ENCODE assay signal across 16 cellular contexts in genomic region chr19:45462174-45462573, GRCh38. TPM values are rescaled to one million over a fixed set of nuclear protein-coding genes. Genes with fewer than 3 reads are reported as not detected.
DNase-seq lines count a peak whose midpoint lies in the region; ATAC-seq, FAIRE-seq and TF ChIP-seq lines count a peak whose summit lies in the region.
"Had no signal": no experiment of that assay in that cellular context is flagged by ENCODE, and none has a peak within 500 bp of the region (broad histone marks: within the 10 kb centered on the region; RNA-seq: fewer than 3 reads in every experiment).

No MANE protein-coding gene starts in this region.

- POLR2A ChIA-PET in HEK293 (lab: Yijun Ruan, JAX) (no interaction called here), K562 (lab: Yijun Ruan, JAX) (interaction anchor here (0.7 to 1.2 kb wide), 3 partner anchors 23 to 48 kb away, joined by 3 to 4 read pairs (median 3); no protein-coding TSS in a partner anchor)

- H3K4me1 ChIP-seq in BLaER1 (peaks cover 64% of the 10 kb centered on the region), HEK293 (ENCODE audit: control insufficient read depth, insufficient read depth, low read length) (no peaks in the 10 kb centered on the region), K562 (replicated peaks in 1 of 2; ENCODE audit: control insufficient read depth in 2 of 2, insufficient read depth in 2 of 2, low read length in 2 of 2) (peaks cover 5 to 8% of the 10 kb centered on the region in 2 experiments; a peak in 4 of 5 replicates), osteoblast (ENCODE audit: insufficient read depth, low read length) (peaks cover 5% of the 10 kb centered on the region), hepatocyte (ENCODE audit: insufficient read depth) (peaks cover 5% of the 10 kb centered on the region), aorta (ENCODE audit: control insufficient read depth in 1 of 2, insufficient read depth in 2 of 2, low read length in 2 of 2) (no peaks in the 10 kb centered on the region)
- H3K4me1 ChIP-seq: BE2C had no signal

- DNase-seq in K562 (ENCODE audit: extremely low read depth in 1 of 4, low spot score in 3 of 4) (no peak), osteoblast (ENCODE audit: insufficient read length, low spot score, missing footprints) (peak; percentile 52), hepatocyte (ENCODE audit: low spot score) (no peak), omental fat pad (ENCODE audit: low spot score) (no peak), aorta (no peak)
- DNase-seq: BE2C; Calu3; CD4-positive, alpha-beta memory T cell; DMS53; GDM1; H9 had no signal

- no peaks in the 10 kb centered on the region for H3K9me3 ChIP-seq in BLaER1
- no peaks in the 10 kb centered on the region for H3K9me3 ChIP-seq in HEK293 (ENCODE audit: control insufficient read depth, insufficient read depth, low read depth, low read length)
- H3K9me3 ChIP-seq in K562 (replicated peaks; ENCODE audit: control insufficient read depth, insufficient read depth, low read depth, low read length) = no peaks in the 10 kb centered on the region
- no peaks in the 10 kb centered on the region for H3K9me3 ChIP-seq in osteoblast (ENCODE audit: low read depth, low read length)
- no peaks in the 10 kb centered on the region for H3K9me3 ChIP-seq in hepatocyte (ENCODE audit: low read depth)
- H3K9me3 ChIP-seq in aorta (ENCODE audit: control insufficient read depth, low read length) = no peaks in the 10 kb centered on the region
- H3K9me3 ChIP-seq: BE2C had no signal

- TF ChIP-seq POLR2A in K562 (conservative IDR thresholded peaks at IDR 0.05) = no peak

- WGBS in K562 (ENCODE audit: insufficient coverage, low coverage, missing lambda C conversion rate) = 36% methylated on average over 4 of the region's 4 CpGs
- 87% methylated on average over 4 of the region's 4 CpGs for WGBS in hepatocyte (ENCODE audit: low lambda C conversion rate, missing lambda C conversion rate)
- WGBS in aorta, 2 donors = 73 to 78% methylated on average over 4 of the region's 4 CpGs

- CTCF ChIA-PET in HEK293 (lab: Yijun Ruan, JAX) = interaction anchor here (0.6 to 3.0 kb wide), 8 partner anchors 17 to 1155 kb away, joined by 3 to 16 read pairs (median 3); no protein-coding TSS in a partner anchor
- CTCF ChIA-PET in K562 (lab: Yijun Ruan, JAX; ENCODE audit: low intra/inter-chr PET ratio) = no interaction called here

- H3K9ac ChIP-seq in BLaER1 (no peak overlapping the region), K562 (ENCODE audit: insufficient read depth in 1 of 2, low read depth in 2 of 2, low read length in 2 of 2) (no peak overlapping the region)
- H3K9ac ChIP-seq: KMS-11 had no signal

- H3K4me3 ChIP-seq in BLaER1 (no peak overlapping the region), HEK293 (ENCODE audit: low read depth, low read length) (no peak overlapping the region), K562 (no peak overlapping the region), osteoblast (ENCODE audit: insufficient read depth, low read length) (no peak overlapping the region), hepatocyte (no peak overlapping the region), aorta (ENCODE audit: low read length in 2 of 2) (no peak overlapping the region)

- in situ Hi-C loops in K562 (cut with MboI) = no loop called here

- no peak for TF ChIP-seq RAD21 in K562 (CRISPR knock-in tag; conservative IDR thresholded peaks at IDR 0.05 in 1 of 2, IDR thresholded peaks at IDR 0.05 in 1 of 2)

- TF ChIP-seq CTCF in HEK293 (tag by site-specific recombination; IDR thresholded peaks at IDR 0.05) (no peak), K562 (IDR thresholded peaks at IDR 0.05 in 2 of 3, conservative IDR thresholded peaks at IDR 0.05 in 1 of 3; ENCODE audit: insufficient read depth in 2 of 3, low read depth in 1 of 3, low read length in 3 of 3) (no peak), osteoblast (IDR thresholded peaks at IDR 0.05; ENCODE audit: extremely low read depth, low read depth, low read length) (no peak), hepatocyte (IDR thresholded peaks at IDR 0.05; ENCODE audit: poor library complexity) (no peak), omental fat pad (IDR thresholded peaks at IDR 0.05) (no peak)

- TF ChIP-seq EP300 in K562 (IDR thresholded peaks at IDR 0.05; ENCODE audit: low read length) = no peak

- H2AFZ ChIP-seq in K562 (ENCODE audit: low read depth, low read length) (no peak overlapping the region), osteoblast (ENCODE audit: low read length) (no peak overlapping the region), hepatocyte (no peak overlapping the region)

- H3K9me1 ChIP-seq in K562 (ENCODE audit: control insufficient read depth, insufficient read depth, low read length) = no peaks in the 10 kb centered on the region

- H3K27ac ChIP-seq in BLaER1 (no peak overlapping the region), HEK293 (ENCODE audit: extremely low read depth, low read depth, low read length) (no peak overlapping the region), K562 (ENCODE audit: extremely low read depth, low read depth, low read length) (no peak overlapping the region), osteoblast (ENCODE audit: low read depth, low read length) (no peak overlapping the region), hepatocyte (no peak overlapping the region), aorta (ENCODE audit: low read depth in 1 of 2, low read length in 2 of 2) (no peak overlapping the region)
- H3K27ac ChIP-seq: KMS-11 had no signal

- H3K9me2 ChIP-seq in hepatocyte (replicated peaks; ENCODE audit: insufficient read depth) = no peaks in the 10 kb centered on the region

- H3K79me2 ChIP-seq in K562 (ENCODE audit: control insufficient read depth, insufficient read depth, low read length) = no peaks in the 10 kb centered on the region
- peaks cover 2% of the 10 kb centered on the region for H3K79me2 ChIP-seq in osteoblast (ENCODE audit: insufficient read depth, low read length)
- H3K79me2 ChIP-seq in hepatocyte = no peaks in the 10 kb centered on the region

- H4K20me1 ChIP-seq in BLaER1 (no peaks in the 10 kb centered on the region), K562 (replicated peaks; ENCODE audit: control insufficient read depth, insufficient read depth, low read length) (no peaks in the 10 kb centered on the region), osteoblast (ENCODE audit: insufficient read depth, low read length) (no peaks in the 10 kb centered on the region), hepatocyte (ENCODE audit: insufficient read depth, poor library complexity, severe bottlenecking) (no peaks in the 10 kb centered on the region)

- H3K36me3 ChIP-seq in BLaER1 (no peaks in the 10 kb centered on the region), HEK293 (ENCODE audit: control insufficient read depth in 2 of 2, insufficient read depth in 1 of 2, low read length in 2 of 2) (no peaks in the 10 kb centered on the region; a peak in 1 of 3 replicates), K562 (ENCODE audit: control insufficient read depth, insufficient read depth, low read length) (no peaks in the 10 kb centered on the region), osteoblast (ENCODE audit: insufficient read depth, low read length) (no peaks in the 10 kb centered on the region), hepatocyte (replicated peaks; ENCODE audit: insufficient read depth, low read depth) (no peaks in the 10 kb centered on the region), aorta (ENCODE audit: control insufficient read depth in 1 of 2, insufficient read depth in 2 of 2, low read length in 1 of 2) (no peaks in the 10 kb centered on the region)
- H3K36me3 ChIP-seq: BE2C had no signal

- BruUV-seq in K562 (replicated peaks; lab: Mats Ljungman, UMichigan) = no TSS peak

- H3K27me3 ChIP-seq in BLaER1 = no peaks in the 10 kb centered on the region
- no peaks in the 10 kb centered on the region for H3K27me3 ChIP-seq in K562 (ENCODE audit: control insufficient read depth in 2 of 2, insufficient read depth in 2 of 2, low read length in 2 of 2)
- no peaks in the 10 kb centered on the region for H3K27me3 ChIP-seq in osteoblast (ENCODE audit: insufficient read depth, low read length)
- no peaks in the 10 kb centered on the region for H3K27me3 ChIP-seq in hepatocyte
- H3K27me3 ChIP-seq in aorta (ENCODE audit: control insufficient read depth in 1 of 2, insufficient read depth in 2 of 2, low read length in 1 of 2) = no peaks in the 10 kb centered on the region
- H3K27me3 ChIP-seq: BE2C had no signal

- no peak for ATAC-seq in K562
- ATAC-seq in omental fat pad (ENCODE audit: low FRiP score) = no peak
- ATAC-seq in aorta (ENCODE audit: low FRiP score) = no peak

- FAIRE-seq in K562 (lab: Jason Lieb, UNC) = no peak
- FAIRE-seq: H1 had no signal

- H3K4me2 ChIP-seq in BLaER1 (peak overlapping the region; percentile 69), K562 (ENCODE audit: insufficient read depth, low read length) (no peak overlapping the region), osteoblast (ENCODE audit: insufficient read depth, low read length) (no peak overlapping the region), hepatocyte (no peak overlapping the region)
- H3K4me2 ChIP-seq: KMS-11 had no signal

- intact Hi-C loops in K562 (cut with micrococcal nuclease) = no loop called here
- intact Hi-C loops in aorta (cut with DNase I) = no loop called here

RNA-seq across cellular contexts. Expression of gene FOSB, which starts 5.6 kb away (rescaled TPM):
- total RNA-seq in K562 (2011; cell fraction: chromatin; rRNA removed; ENCODE audit: low replicate concordance) = 2.1 and 8.8 TPM in 2 replicates
- total RNA-seq in K562 (2011; cell fraction: nucleolus; rRNA removed) = 4.2 and 6.7 TPM in 2 replicates
- 3.9 and 4.5 TPM in 2 replicates for total RNA-seq in K562 (2011; cell fraction: nucleoplasm; rRNA removed)
- 1.2 and 1.6 TPM in 2 replicates for total RNA-seq in K562 (2014; rRNA removed)
- total RNA-seq in K562 (2014; rRNA removed; fragmentation: Illumina TruSeq; extraction: Trizol) = 0.73 TPM in 2 replicates
- 0.18 and 0.26 TPM in 2 replicates for total RNA-seq in K562 (2015; rRNA removed; fragmentation: Illumina TruSeq; extraction: Trizol)
- total RNA-seq in K562 (2021) = 2.4 and 2.7 TPM in 2 replicates
- polyA plus RNA-seq in K562 (2011; rRNA removed) = 0.25 and 0.27 TPM in 2 replicates
- 0.32 and 0.52 TPM in 2 replicates for polyA plus RNA-seq in K562 (2011; cell fraction: cytosol; rRNA removed)
- polyA plus RNA-seq in K562 (2011; cell fraction: nucleus; rRNA removed) = 1.8 and 3.8 TPM in 2 replicates
- 0.76 and 1.3 TPM in 2 replicates for polyA plus RNA-seq in K562 (2012)
- 1.2 and 1.4 TPM in 2 replicates for polyA plus RNA-seq in K562 (2014; fragmentation: Illumina TruSeq; extraction: Trizol)
- under 1 TPM; 0.11 to 0.30 TPM for polyA plus RNA-seq in K562 (2014; fragmentation: Nextera tagmentation; extraction: Ambion mirVana)
- polyA plus RNA-seq in K562 (2014; rRNA removed) = 0.93 and 2.9 TPM in 2 replicates
- polyA minus RNA-seq in K562 (2011; rRNA and poly(A)+ RNA removed) = 0.54 and 0.77 TPM in 2 replicates
- 0.55 and 0.76 TPM in 2 replicates for polyA minus RNA-seq in K562 (2011; cell fraction: cytosol; rRNA and poly(A)+ RNA removed)
- polyA minus RNA-seq in K562 (2011; cell fraction: nucleus; rRNA and poly(A)+ RNA removed) = 2.8 and 3.6 TPM in 2 replicates
- 3.3 and 3.8 TPM in 2 replicates for total RNA-seq in osteoblast
- total RNA-seq in hepatocyte = 37.9 and 73.1 TPM in 2 replicates
- polyA plus RNA-seq in hepatocyte = 114 and 168 TPM in 2 replicates
- 100 to 1,000 TPM; 306 to 713 (median 395) TPM for total RNA-seq in omental fat pad
- total RNA-seq in aorta = 100 to 1,000 TPM in 1 of 2 donors, 1 to 10 TPM in 1; 3.1 to 754 TPM
- 100 to 1,000 TPM in 1 of 2 donors, 10 to 100 TPM in 1; 18.4 to 105 TPM for polyA plus RNA-seq in aorta
- total RNA-seq: A172 had no signal

RNA-seq across cellular contexts. Expression of gene RTN2, which starts 34.7 kb away (rescaled TPM):
- 9.6 and 30.7 TPM in 2 replicates for total RNA-seq in K562 (2011; cell fraction: chromatin; rRNA removed; ENCODE audit: low replicate concordance)
- total RNA-seq in K562 (2011; cell fraction: nucleolus; rRNA removed) = 33.3 and 36.9 TPM in 2 replicates
- 17.6 and 21.3 TPM in 2 replicates for total RNA-seq in K562 (2011; cell fraction: nucleoplasm; rRNA removed)
- total RNA-seq in K562 (2014; rRNA removed) (9.3 and 20.1 TPM in 2 replicates), K562 (2014; rRNA removed; fragmentation: Illumina TruSeq; extraction: Trizol) (6.9 and 7.2 TPM in 2 replicates), K562 (2015; rRNA removed; fragmentation: Illumina TruSeq; extraction: Trizol) (7.2 and 8.3 TPM in 2 replicates), K562 (2021) (21.4 and 24.3 TPM in 2 replicates), osteoblast (6.2 TPM in 2 replicates), hepatocyte (3.4 and 7.8 TPM in 2 replicates), omental fat pad (1 to 10 TPM; 3.8 to 9.4 (median 7.0) TPM), aorta (10 to 100 TPM in 1 of 2 donors, 1 to 10 TPM in 1; 8.1 to 11.6 TPM)
- polyA plus RNA-seq in K562 (2011; rRNA removed) (14.1 and 23.1 TPM in 2 replicates), K562 (2014; fragmentation: Illumina TruSeq; extraction: Trizol) (18.6 and 23.7 TPM in 2 replicates), K562 (2014; fragmentation: Nextera tagmentation; extraction: Ambion mirVana) (under 1 TPM; 0.53 to 0.69 TPM), K562 (2014; rRNA removed) (12.3 and 18.7 TPM in 2 replicates), hepatocyte (12.2 and 14.8 TPM in 2 replicates), aorta (10 to 100 TPM in 1 of 2 donors, 1 to 10 TPM in 1; 7.0 to 13.1 TPM)
- polyA plus RNA-seq in K562 (2011; cell fraction: cytosol; rRNA removed) = 28.2 and 40.0 TPM in 2 replicates
- 19.8 and 28.9 TPM in 2 replicates for polyA plus RNA-seq in K562 (2011; cell fraction: nucleus; rRNA removed)
- polyA plus RNA-seq in K562 (2012) = 30.4 and 54.3 TPM in 2 replicates
- 7.4 and 8.3 TPM in 2 replicates for polyA minus RNA-seq in K562 (2011; rRNA and poly(A)+ RNA removed)
- polyA minus RNA-seq in K562 (2011; cell fraction: cytosol; rRNA and poly(A)+ RNA removed) = 20.7 and 22.8 TPM in 2 replicates
- 9.0 and 16.4 TPM in 2 replicates for polyA minus RNA-seq in K562 (2011; cell fraction: nucleus; rRNA and poly(A)+ RNA removed)

RNA-seq across cellular contexts. Expression of gene PPM1N, which starts 36.1 kb away (rescaled TPM):
- 2.8 and 3.4 TPM in 2 replicates for total RNA-seq in K562 (2011; cell fraction: chromatin; rRNA removed; ENCODE audit: low replicate concordance)
- total RNA-seq in K562 (2011; cell fraction: nucleolus; rRNA removed) = 3.5 and 5.0 TPM in 2 replicates
- 2.3 and 3.4 TPM in 2 replicates for total RNA-seq in K562 (2011; cell fraction: nucleoplasm; rRNA removed)
- total RNA-seq in K562 (2014; rRNA removed) (6.2 and 8.7 TPM in 2 replicates), K562 (2014; rRNA removed; fragmentation: Illumina TruSeq; extraction: Trizol) (5.4 and 6.1 TPM in 2 replicates), K562 (2015; rRNA removed; fragmentation: Illumina TruSeq; extraction: Trizol) (6.0 and 6.5 TPM in 2 replicates), K562 (2021) (6.4 and 7.6 TPM in 2 replicates), osteoblast (0.29 and 0.36 TPM in 2 replicates), hepatocyte (0.40 and 1.9 TPM in 2 replicates), omental fat pad (1 to 10 TPM; 1.9 to 3.8 (median 2.9) TPM), aorta (1 to 10 TPM in 1 of 2 donors, under 1 TPM in 1; 0.88 to 2.5 TPM)
- polyA plus RNA-seq in K562 (2011; rRNA removed) (4.5 and 7.8 TPM in 2 replicates), K562 (2014; fragmentation: Illumina TruSeq; extraction: Trizol) (8.5 and 10.4 TPM in 2 replicates), K562 (2014; fragmentation: Nextera tagmentation; extraction: Ambion mirVana) (10 to 100 TPM; 13.0 to 15.6 TPM), K562 (2014; rRNA removed) (14.0 and 15.7 TPM in 2 replicates), hepatocyte (0.59 and 1.4 TPM in 2 replicates), aorta (under 1 TPM in 1 of 2 donors, not detected in 1; 0.67 TPM)
- 7.5 and 9.8 TPM in 2 replicates for polyA plus RNA-seq in K562 (2011; cell fraction: cytosol; rRNA removed)
- 7.9 and 8.8 TPM in 2 replicates for polyA plus RNA-seq in K562 (2011; cell fraction: nucleus; rRNA removed)
- polyA plus RNA-seq in K562 (2012) = 9.6 and 13.5 TPM in 2 replicates
- polyA minus RNA-seq in K562 (2011; rRNA and poly(A)+ RNA removed) = 1.2 and 1.8 TPM in 2 replicates
- polyA minus RNA-seq in K562 (2011; cell fraction: cytosol; rRNA and poly(A)+ RNA removed) = 1.1 and 1.3 TPM in 2 replicates
- 1.5 and 1.8 TPM in 2 replicates for polyA minus RNA-seq in K562 (2011; cell fraction: nucleus; rRNA and poly(A)+ RNA removed)

RNA-seq across cellular contexts. Expression of gene ERCC1, which starts 38.5 kb away (rescaled TPM):
- total RNA-seq in K562 (2011; cell fraction: chromatin; rRNA removed; ENCODE audit: low replicate concordance) = 39.0 and 101 TPM in 2 replicates
- total RNA-seq in K562 (2011; cell fraction: nucleolus; rRNA removed) = 64.0 and 74.7 TPM in 2 replicates
- total RNA-seq in K562 (2011; cell fraction: nucleoplasm; rRNA removed) = 56.7 and 74.6 TPM in 2 replicates
- total RNA-seq in K562 (2014; rRNA removed) (87.1 and 89.4 TPM in 2 replicates), K562 (2014; rRNA removed; fragmentation: Illumina TruSeq; extraction: Trizol) (31.1 and 37.7 TPM in 2 replicates), K562 (2015; rRNA removed; fragmentation: Illumina TruSeq; extraction: Trizol) (49.9 and 57.3 TPM in 2 replicates), K562 (2021) (75.1 and 75.5 TPM in 2 replicates), osteoblast (88.4 and 96.3 TPM in 2 replicates), hepatocyte (42.5 and 51.0 TPM in 2 replicates), omental fat pad (10 to 100 TPM; 63.7 to 93.8 (median 76.5) TPM), aorta (10 to 100 TPM; 61.4 to 69.9 TPM)
- polyA plus RNA-seq in K562 (2011; rRNA removed) (60.0 and 67.5 TPM in 2 replicates), K562 (2014; fragmentation: Illumina TruSeq; extraction: Trizol) (70.3 and 86.8 TPM in 2 replicates), K562 (2014; fragmentation: Nextera tagmentation; extraction: Ambion mirVana) (10 to 100 TPM in 1 of 2 experiments, 1 to 10 TPM in 1; 9.3 to 17.0 TPM), K562 (2014; rRNA removed) (92.6 and 95.8 TPM in 2 replicates), hepatocyte (66.7 and 72.8 TPM in 2 replicates), aorta (10 to 100 TPM; 44.5 to 81.7 TPM)
- 85.4 and 165 TPM in 2 replicates for polyA plus RNA-seq in K562 (2011; cell fraction: cytosol; rRNA removed)
- polyA plus RNA-seq in K562 (2011; cell fraction: nucleus; rRNA removed) = 90.3 and 164 TPM in 2 replicates
- 61.5 and 139 TPM in 2 replicates for polyA plus RNA-seq in K562 (2012)
- polyA minus RNA-seq in K562 (2011; rRNA and poly(A)+ RNA removed) = 19.6 and 33.4 TPM in 2 replicates
- 57.8 and 74.6 TPM in 2 replicates for polyA minus RNA-seq in K562 (2011; cell fraction: cytosol; rRNA and poly(A)+ RNA removed)
- 37.8 and 41.3 TPM in 2 replicates for polyA minus RNA-seq in K562 (2011; cell fraction: nucleus; rRNA and poly(A)+ RNA removed)

RNA-seq across cellular contexts. Expression of gene VASP, which starts 45.1 kb away (rescaled TPM):
- 123 and 279 TPM in 2 replicates for total RNA-seq in K562 (2011; cell fraction: chromatin; rRNA removed; ENCODE audit: low replicate concordance)
- total RNA-seq in K562 (2011; cell fraction: nucleolus; rRNA removed) = 127 and 148 TPM in 2 replicates
- 106 and 127 TPM in 2 replicates for total RNA-seq in K562 (2011; cell fraction: nucleoplasm; rRNA removed)
- total RNA-seq in K562 (2014; rRNA removed) (207 and 522 TPM in 2 replicates), K562 (2014; rRNA removed; fragmentation: Illumina TruSeq; extraction: Trizol) (98.6 and 104 TPM in 2 replicates), K562 (2015; rRNA removed; fragmentation: Illumina TruSeq; extraction: Trizol) (112 and 114 TPM in 2 replicates), K562 (2021) (248 and 261 TPM in 2 replicates), osteoblast (50.1 and 71.3 TPM in 2 replicates), hepatocyte (57.3 and 68.9 TPM in 2 replicates), omental fat pad (100 to 1,000 TPM in 1 of 4 donors, 10 to 100 TPM in 3; 47.0 to 132 (median 68.7) TPM), aorta (100 to 1,000 TPM; 119 to 192 TPM)
- polyA plus RNA-seq in K562 (2011; rRNA removed) (92.0 and 102 TPM in 2 replicates), K562 (2014; fragmentation: Illumina TruSeq; extraction: Trizol) (169 and 182 TPM in 2 replicates), K562 (2014; fragmentation: Nextera tagmentation; extraction: Ambion mirVana) (10 to 100 TPM; 16.7 to 22.6 TPM), K562 (2014; rRNA removed) (148 and 251 TPM in 2 replicates), hepatocyte (86.0 and 92.6 TPM in 2 replicates), aorta (10 to 100 TPM; 56.0 to 63.2 TPM)
- polyA plus RNA-seq in K562 (2011; cell fraction: cytosol; rRNA removed) = 80.7 and 337 TPM in 2 replicates
- 119 and 149 TPM in 2 replicates for polyA plus RNA-seq in K562 (2011; cell fraction: nucleus; rRNA removed)
- polyA plus RNA-seq in K562 (2012) = 109 and 183 TPM in 2 replicates
- polyA minus RNA-seq in K562 (2011; rRNA and poly(A)+ RNA removed) = 55.1 and 66.5 TPM in 2 replicates
- polyA minus RNA-seq in K562 (2011; cell fraction: cytosol; rRNA and poly(A)+ RNA removed) = 131 and 134 TPM in 2 replicates
- polyA minus RNA-seq in K562 (2011; cell fraction: nucleus; rRNA and poly(A)+ RNA removed) = 72.3 and 93.4 TPM in 2 replicates
